ENCODE assay signal across 6 cellular contexts in the genomic region with DNA sequence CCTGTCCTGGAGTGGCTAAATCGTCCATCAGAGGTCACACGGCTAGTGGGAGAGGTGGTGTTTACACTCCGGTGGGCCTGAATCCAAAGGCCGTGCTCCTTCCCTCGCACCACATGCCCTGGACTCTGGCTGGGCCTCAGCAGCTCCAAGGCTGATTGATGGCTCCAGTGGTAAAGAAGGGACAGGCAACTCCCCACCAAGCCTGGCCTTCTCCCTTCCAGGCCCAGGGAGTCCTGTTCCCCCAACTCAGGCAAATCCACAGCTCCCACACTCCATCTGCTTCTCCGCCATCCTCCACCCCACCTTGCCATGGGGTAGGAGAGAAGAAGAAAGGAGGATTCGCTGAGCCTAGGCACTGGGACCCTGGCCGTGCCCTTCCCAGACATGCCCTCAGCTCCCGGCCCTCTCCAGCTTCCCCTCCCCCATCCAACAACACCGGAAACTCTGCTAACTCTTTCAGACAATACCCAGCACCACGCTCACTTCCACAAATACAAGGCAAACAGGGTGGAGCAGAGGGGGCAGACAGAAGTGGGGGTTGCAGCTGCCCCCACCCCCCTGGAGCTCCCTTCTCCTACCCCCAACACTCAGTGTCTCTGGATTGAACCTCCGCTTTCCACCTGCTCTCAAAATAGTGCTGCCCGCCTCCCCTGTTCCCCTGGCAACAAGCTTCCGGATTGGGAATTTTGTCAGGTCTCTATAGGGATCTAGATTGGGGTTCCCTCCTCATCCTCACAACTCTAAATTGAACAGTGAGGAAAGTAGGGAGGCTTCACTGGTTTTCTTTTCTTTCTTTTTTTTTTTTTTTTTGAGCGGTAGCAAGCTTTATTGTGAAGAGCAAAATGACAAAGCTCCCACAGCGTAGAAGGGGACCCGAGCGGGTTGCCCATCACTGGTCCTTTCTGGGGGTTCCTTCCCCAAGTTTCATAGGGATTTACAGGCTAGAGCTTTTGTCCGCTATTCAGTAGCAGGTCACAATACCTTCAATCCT. TPM values are rescaled to one million over a fixed set of nuclear protein-coding genes. Genes with fewer than 3 reads are reported as not detected.
A peak's percentile ranks its signal among the peaks of the same experiment; 100 is the strongest.
DNase-seq lines count a peak whose midpoint lies in the region; ATAC-seq and TF ChIP-seq lines count a peak whose summit lies in the region.

No MANE protein-coding gene starts in this region.

- no peaks in the 10 kb centered on the region for H3K27me3 ChIP-seq in BLaER1 treated with 17β-estradiol and CSF1 and Interleukin-3, amounts not matched to agents 10 nM and 100 nM
- H3K27me3 ChIP-seq in left lung: no peaks in the 10 kb centered on the region

- H4K20me1 ChIP-seq in BLaER1 treated with 17β-estradiol and CSF1 and Interleukin-3, amounts not matched to agents 10 nM and 100 nM: peaks cover 76 to 97% (median 93%) of the 10 kb centered on the region in 11 experiments

- peaks cover 80 to 88% (median 84%) of the 10 kb centered on the region in 11 experiments for H3K36me3 ChIP-seq in BLaER1 treated with 17β-estradiol and CSF1 and Interleukin-3, amounts not matched to agents 10 nM and 100 nM
- H3K36me3 ChIP-seq in left lung: peaks cover 0 to 81% of the 10 kb centered on the region in 2 donors

- peaks cover 78% of the 10 kb centered on the region for H3K36me3 Mint-ChIP-seq in activated B cell treated with CpG ODN at 0.5 μM for 24 hours (ENCODE audit: low read depth)

- H3K9me3 ChIP-seq in BLaER1 treated with 17β-estradiol and CSF1 and Interleukin-3, amounts not matched to agents 10 nM and 100 nM (replicated peaks in 1 of 11): no peaks in the 10 kb centered on the region
- H3K9me3 ChIP-seq in left lung: no peaks in the 10 kb centered on the region

- no peak for TF ChIP-seq CTCF in activated B cell treated with CpG ODN at 0.5 μM for 24 hours (IDR thresholded peaks at IDR 0.05)
- no peak for TF ChIP-seq CTCF in left lung (IDR thresholded peaks at IDR 0.05)

- peak overlapping the region; percentile 80 for H3K27ac Mint-ChIP-seq in activated B cell treated with CpG ODN at 0.5 μM for 24 hours

- peak overlapping the region; percentile 72 to 100 (median 87) for H3K27ac ChIP-seq in BLaER1 treated with 17β-estradiol and CSF1 and Interleukin-3, amounts not matched to agents 10 nM and 100 nM
- H3K27ac ChIP-seq in left lung: peak overlapping the region; percentile 71 to 96

- POLR2A ChIA-PET in activated B cell treated with CpG ODN at 0.5 μM for 24 hours (lab: Charles Lee) (interaction anchor here (0.6 to 7.2 kb wide), 12 partner anchors 11 to 280 kb away, joined by 3 to 113 read pairs (median 6); a partner anchor contains a TSS), HEK293T (lab: Yijun Ruan, JAX) (interaction anchor here (0.9 kb wide), 2 partner anchors 9 to 16 kb away, joined by 3 to 4 read pairs; no protein-coding TSS in a partner anchor)

- CTCF ChIA-PET in activated B cell treated with CpG ODN at 0.5 μM for 24 hours (lab: Charles Lee): interaction anchor here (0.7 to 1.8 kb wide), 4 partner anchors 11 to 29 kb away, joined by 3 to 7 read pairs (median 4); a partner anchor contains a TSS
- CTCF ChIA-PET in HEK293T (lab: Yijun Ruan, JAX): interaction anchor here (0.9 kb wide), 1 partner anchor 16 kb away, joined by 3 read pairs; no protein-coding TSS in a partner anchor

- peak overlapping the region; percentile 31 to 64 (median 50) for H3K4me3 ChIP-seq in BLaER1 treated with 17β-estradiol and CSF1 and Interleukin-3, amounts not matched to agents 10 nM and 100 nM
- peak overlapping the region in 1 of 2 donors; percentile 25 for H3K4me3 ChIP-seq in left lung

- ATAC-seq in activated B cell treated with CpG ODN at 0.5 μM for 24 hours (ENCODE audit: low read depth): no peak
- ATAC-seq in left lung: peak; percentile 16

- H3K9ac ChIP-seq in BLaER1 treated with 17β-estradiol and CSF1 and Interleukin-3, amounts not matched to agents 10 nM and 100 nM: peak overlapping the region; percentile 71 to 99 (median 76)

- H3K27me3 Mint-ChIP-seq in activated B cell treated with CpG ODN at 0.5 μM for 24 hours: no peaks in the 10 kb centered on the region

- H3K4me1 ChIP-seq in BLaER1 treated with 17β-estradiol and CSF1 and Interleukin-3, amounts not matched to agents 10 nM and 100 nM: peaks cover 94 to 99% (median 97%) of the 10 kb centered on the region in 10 experiments
- peaks cover 64 to 93% of the 10 kb centered on the region in 2 donors for H3K4me1 ChIP-seq in left lung

- H3K4me2 ChIP-seq in BLaER1 treated with 17β-estradiol and CSF1 and Interleukin-3, amounts not matched to agents 10 nM and 100 nM: peak overlapping the region; percentile 92 to 100 (median 100)

- DNase-seq in activated B cell treated with CpG ODN at 0.5 μM for 24 hours (no peak), left lung (no peak), NCI-H748 treated with DMSO at 0.1 percent for 48 hours (lab: John Stamatoyannopoulos, UW) (no peak), HEK293T (ENCODE audit: extremely low spot score) (no peak), COLO829 (ENCODE audit: low spot score) (no peak)

- peak overlapping the region; percentile 56 for H3K4me3 Mint-ChIP-seq in activated B cell treated with CpG ODN at 0.5 μM for 24 hours

- intact Hi-C loops in activated B cell treated with CpG ODN at 0.5 μM for 24 hours (cut with micrococcal nuclease) (loop anchor here (2.0 kb wide), 1 partner anchor 15 kb away; no protein-coding TSS in a partner anchor), left lung (cut with DNase I) (no loop called here)

- H3K4me1 Mint-ChIP-seq in activated B cell treated with CpG ODN at 0.5 μM for 24 hours: peaks cover 82% of the 10 kb centered on the region

- no peaks in the 10 kb centered on the region for H3K9me3 Mint-ChIP-seq in activated B cell treated with CpG ODN at 0.5 μM for 24 hours

TF ChIP-seq in HEK293T, 16 proteins besides CTCF, POLR2A, EP300 and RAD21:
- no peak for TF ChIP-seq SP1 (IDR thresholded peaks at IDR 0.05)
- no peak for TF ChIP-seq ZNF384 (IDR thresholded peaks at IDR 0.05)

RNA-seq across cellular contexts. Expression of a gene that starts 10.6 kb away (rescaled TPM):
- total RNA-seq in activated B cell treated with CpG ODN at 0.5 μM for 24 hours: 188 and 207 TPM in 2 replicates
- 100 to 1,000 TPM; 158 to 290 TPM for total RNA-seq in left lung

RNA-seq across cellular contexts. Expression of a gene that starts 26.3 kb away (rescaled TPM):
- not detected in 2 replicates for total RNA-seq in activated B cell treated with CpG ODN at 0.5 μM for 24 hours
- total RNA-seq in left lung: not detected

RNA-seq across cellular contexts. Expression of a gene that starts 33.5 kb away (rescaled TPM):
- total RNA-seq in activated B cell treated with CpG ODN at 0.5 μM for 24 hours (88.3 and 105 TPM in 2 replicates), left lung (10 to 100 TPM; 38.2 to 39.3 TPM)

RNA-seq across cellular contexts. Expression of a gene that starts 53.0 kb away (rescaled TPM):
- 136 and 146 TPM in 2 replicates for total RNA-seq in activated B cell treated with CpG ODN at 0.5 μM for 24 hours
- total RNA-seq in left lung: 100 to 1,000 TPM; 284 to 296 TPM

RNA-seq across cellular contexts. Expression of a gene that starts 56.6 kb away (rescaled TPM):
- total RNA-seq in activated B cell treated with CpG ODN at 0.5 μM for 24 hours (32.7 and 38.6 TPM in 2 replicates), left lung (10 to 100 TPM; 40.8 to 55.3 TPM)
